ENCODE assay signal across 29 cellular contexts in the genomic region with DNA sequence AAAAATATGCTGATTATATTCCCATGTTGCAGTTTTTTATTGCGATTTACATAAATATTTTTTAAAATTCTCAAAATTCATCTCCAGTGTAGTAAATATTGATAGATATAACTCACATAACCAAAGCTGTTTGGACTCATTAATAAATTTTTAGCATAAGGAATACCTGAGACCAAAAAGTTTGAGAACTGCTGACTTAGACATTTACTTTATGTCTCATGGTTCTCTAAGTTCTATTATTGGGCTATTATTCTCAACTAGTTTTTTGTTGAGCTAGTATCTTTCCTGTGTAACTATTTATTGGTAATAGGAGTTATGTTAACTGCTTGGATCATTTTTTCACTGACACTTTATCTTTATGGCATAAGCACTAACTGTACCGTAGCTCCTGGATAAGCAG.
"Had no signal": no experiment of that assay in that cellular context is flagged by ENCODE, and none has a peak within 500 bp of the region (broad histone marks: within the 10 kb centered on the region; RNA-seq: fewer than 3 reads in every experiment).

No MANE protein-coding gene starts in this region.

- FAIRE-seq: TTC549 had no signal

- DNase-seq: activated B cell treated with CpG ODN at 0.5 μM for 24 hours; activated CD4-positive, alpha-beta memory T cell treated with anti-CD3 and anti-CD28 coated beads, Interleukin-2, amount 10 ng/mL, durations not matched to agents 7 days and 5 days; activated CD4-positive, alpha-beta T cell treated with anti-CD3 and anti-CD28 coated beads for 4 hours; activated CD4-positive, alpha-beta T cell treated with anti-CD3 and anti-CD28 coated beads, Interleukin-2, amount 10 ng/mL, durations not matched to agents 7 days and 5 days; activated CD4-positive, alpha-beta T cell treated with anti-CD3 and anti-CD28 coated beads, Interleukin-2, amount 50 U/mL, for 48 hours; activated CD4-positive, CD25-positive, alpha-beta regulatory T cell treated with anti-CD3 and anti-CD28 coated beads, Interleukin-2, amount 50 U/mL, for 72 hours; activated CD8-positive, alpha-beta memory T cell treated with anti-CD3 and anti-CD28 coated beads for 24 hours; activated CD8-positive, alpha-beta memory T cell treated with anti-CD3 and anti-CD28 coated beads, Interleukin-2, amount 10 ng/mL, durations not matched to agents 7 days and 5 days; activated CD8-positive, alpha-beta memory T cell treated with anti-CD3 and anti-CD28 coated beads, Interleukin-2, amount 50 U/mL, for 48 hours; activated CD8-positive, alpha-beta T cell treated with anti-CD3 and anti-CD28 coated beads, Interleukin-2, amount 10 ng/mL, durations not matched to agents 7 days and 5 days; activated effector memory CD4-positive, alpha-beta T cell treated with Interleukin-2 at 50 U/mL for 16 hours; activated gamma-delta T cell; activated naive CD4-positive, alpha-beta T cell treated with anti-CD3 and anti-CD28 coated beads, Interleukin-2, amount 10 ng/mL, durations not matched to agents 7 days and 5 days; activated naive CD4-positive, alpha-beta T cell treated with Interleukin-2 at 50 U/mL for 16 hours; activated naive CD8-positive, alpha-beta T cell treated with anti-CD3 and anti-CD28 coated beads, Interleukin-2, amount 10 ng/mL, durations not matched to agents 7 days and 5 days; activated naive CD8-positive, alpha-beta T cell treated with anti-CD3 and anti-CD28 coated beads, Interleukin-2, amount 50 U/mL, for 24 hours; activated T-cell treated with anti-CD3 and anti-CD28 coated beads, Interleukin-2, amount 50 U/mL, for 24 hours; activated T-cell treated with anti-CD3 and anti-CD28 coated beads, Interleukin-2, amount 50 U/mL, for 48 hours; amygdala; anterior cingulate cortex; caudate nucleus; cerebellar nuclear complex; T-helper 1 cell; T-helper 2 cell; T-helper 9 cell had no signal

- H3K4me1 ChIP-seq: ascending aorta had no signal

- H3K27me3 ChIP-seq: ascending aorta, cardiac muscle cell had no signal

- H3K4me3 ChIP-seq: ascending aorta, cardiac muscle cell had no signal

- H3K27ac ChIP-seq: ascending aorta, cardiac muscle cell, VCaP had no signal

- H3K36me3 ChIP-seq: ascending aorta, cardiac muscle cell had no signal

- H3K9me3 ChIP-seq: ascending aorta had no signal

- ATAC-seq: activated CD8-positive, alpha-beta memory T cell treated with anti-CD3 and anti-CD28 coated beads, Interleukin-2, amount 10 ng/mL, durations not matched to agents 7 days and 5 days; activated CD8-positive, alpha-beta T cell treated with anti-CD3 and anti-CD28 coated beads, Interleukin-2, amount 10 ng/mL, durations not matched to agents 7 days and 5 days; activated naive CD8-positive, alpha-beta T cell treated with anti-CD3 and anti-CD28 coated beads, Interleukin-2, amount 50 U/mL, for 24 hours had no signal
